Comparison of ENCODE assay signal across 7 cellular contexts in genomic region chr2:69439480-69439879, GRCh38. TPM values are rescaled to one million over a fixed set of nuclear protein-coding genes. Genes with fewer than 3 reads are reported as not detected.
DNase-seq lines count a peak whose midpoint lies in the region; ATAC-seq and TF ChIP-seq lines count a peak whose summit lies in the region.
"Not testable (repeated sequence)": the region's sequence is repeated elsewhere in the genome, so short reads cannot be mapped to it uniquely, and the experiment has no call there.

No MANE protein-coding gene starts in this region.

- not testable (repeated sequence) for H3K4me2 ChIP-seq in Karpas-422 (ENCODE audit: low read depth, low read length, poor library complexity, severe bottlenecking); mesendoderm (ENCODE audit: low read length)

- H2AK5ac ChIP-seq in mesendoderm (ENCODE audit: low read length), result not testable (repeated sequence)

- no CpG with 5 or more reads among the region's 2 CpGs for WGBS in mesendoderm (ENCODE audit: extremely low coverage, insufficient coverage, low lambda C conversion rate)

- CTCF ChIA-PET in CD8-positive, alpha-beta T cell (lab: Charles Lee), result not testable (repeated sequence)

- H3K27ac Mint-ChIP-seq in CD8-positive, alpha-beta T cell, result peak overlapping the region; percentile 39
- H3K27ac Mint-ChIP-seq in activated T-cell treated with anti-CD3 and anti-CD28 coated beads, Interleukin-2, amount 50 U/mL, for 24 hours, result peak overlapping the region; percentile 2
- peak overlapping the region; percentile 94 for H3K27ac Mint-ChIP-seq in central memory CD8-positive, alpha-beta T cell (ENCODE audit: low read depth)
- H3K27ac Mint-ChIP-seq in nephron, result peak overlapping the region; percentile 47 to 69 (median 57)

- not testable (repeated sequence) for H4K20me1 ChIP-seq in Karpas-422 (ENCODE audit: insufficient read depth, low read depth, low read length)

- not testable (repeated sequence) for H3K56ac ChIP-seq in mesendoderm (ENCODE audit: low read length)

- not testable (repeated sequence) for H3K23ac ChIP-seq in mesendoderm (ENCODE audit: low read length)

- not testable (repeated sequence) for H3K27me3 ChIP-seq in CD8-positive, alpha-beta T cell (ENCODE audit: insufficient read depth, low read length); Karpas-422 (ENCODE audit: low read length); mesendoderm (ENCODE audit: insufficient read depth, low read length, poor library complexity)

- H2AFZ ChIP-seq in Karpas-422 (ENCODE audit: low read length), result not testable (repeated sequence)

- DNase-seq in CD8-positive, alpha-beta T cell; activated T-cell treated with anti-CD3 and anti-CD28 coated beads, Interleukin-2, amount 50 U/mL, for 24 hours; central memory CD8-positive, alpha-beta T cell (ENCODE audit: low spot score in 2 of 2): not testable (repeated sequence)
- DNase-seq in Karpas-422 (peak; percentile 51), mesendoderm (peak; percentile 35)

- H3K4me3 ChIP-seq in CD8-positive, alpha-beta T cell (ENCODE audit: low read depth, low read length); Karpas-422 (ENCODE audit: low read length); mesendoderm (ENCODE audit: low read length): not testable (repeated sequence)

- not testable (repeated sequence) for H2BK15ac ChIP-seq in mesendoderm (replicated peaks; ENCODE audit: low read depth)

- H3K9ac ChIP-seq in Karpas-422 (ENCODE audit: low read length); mesendoderm (ENCODE audit: low read length): not testable (repeated sequence)

- not testable (repeated sequence) for H3K18ac ChIP-seq in mesendoderm (ENCODE audit: low read length)

- H2BK120ac ChIP-seq in mesendoderm (ENCODE audit: low read depth, low read length), result not testable (repeated sequence)

- H3K4me1 ChIP-seq in CD8-positive, alpha-beta T cell (ENCODE audit: insufficient read depth, low read length), result peaks cover 23% of the 10 kb centered on the region
- peaks cover 26% of the 10 kb centered on the region for H3K4me1 ChIP-seq in Karpas-422 (ENCODE audit: low read length)
- not testable (repeated sequence) for H3K4me1 ChIP-seq in mesendoderm (ENCODE audit: control insufficient read depth, low read depth, low read length)

- peaks cover 38% of the 10 kb centered on the region for H3K4me1 Mint-ChIP-seq in CD8-positive, alpha-beta T cell (ENCODE audit: low read depth)
- H3K4me1 Mint-ChIP-seq in activated T-cell treated with anti-CD3 and anti-CD28 coated beads, Interleukin-2, amount 50 U/mL, for 24 hours (ENCODE audit: low read depth), result peaks cover 33% of the 10 kb centered on the region
- peaks cover 29% of the 10 kb centered on the region for H3K4me1 Mint-ChIP-seq in central memory CD8-positive, alpha-beta T cell
- H3K4me1 Mint-ChIP-seq in nephron, result peaks cover 23% of the 10 kb centered on the region

- H4K5ac ChIP-seq in mesendoderm (ENCODE audit: low read length), result not testable (repeated sequence)

- H3K27ac ChIP-seq in CD8-positive, alpha-beta T cell (ENCODE audit: low read depth, low read length); Karpas-422 (ENCODE audit: low read length); mesendoderm (ENCODE audit: low read depth, low read length): not testable (repeated sequence)
- peak overlapping the region; percentile 99 for H3K27ac ChIP-seq in VCaP

- POLR2A ChIA-PET in CD8-positive, alpha-beta T cell (lab: Charles Lee), result interaction anchor here (0.7 kb wide), 1 partner anchor 10 kb away, joined by 3 read pairs; no protein-coding TSS in a partner anchor

- H3K9me3 ChIP-seq in CD8-positive, alpha-beta T cell (ENCODE audit: low read length); Karpas-422 (ENCODE audit: low read length): not testable (repeated sequence)

- H3K4ac ChIP-seq in mesendoderm (ENCODE audit: low read depth, low read length), result not testable (repeated sequence)

- H3K27me3 Mint-ChIP-seq in CD8-positive, alpha-beta T cell (ENCODE audit: low read depth); activated T-cell treated with anti-CD3 and anti-CD28 coated beads, Interleukin-2, amount 50 U/mL, for 24 hours; central memory CD8-positive, alpha-beta T cell; nephron (ENCODE audit: low read depth): not testable (repeated sequence)

- ATAC-seq in CD8-positive, alpha-beta T cell; central memory CD8-positive, alpha-beta T cell (replicated peaks; ENCODE audit: extremely low read depth, poor library complexity, severe bottlenecking): not testable (repeated sequence)

- H3K4me3 Mint-ChIP-seq in CD8-positive, alpha-beta T cell; activated T-cell treated with anti-CD3 and anti-CD28 coated beads, Interleukin-2, amount 50 U/mL, for 24 hours; central memory CD8-positive, alpha-beta T cell: not testable (repeated sequence)
- peak overlapping the region in 2 of 3 experiments; percentile 39 to 72 for H3K4me3 Mint-ChIP-seq in nephron

- not testable (repeated sequence) for H3K36me3 Mint-ChIP-seq in CD8-positive, alpha-beta T cell; central memory CD8-positive, alpha-beta T cell (ENCODE audit: insufficient read depth); nephron (ENCODE audit: low read depth)
- H3K36me3 Mint-ChIP-seq in activated T-cell treated with anti-CD3 and anti-CD28 coated beads, Interleukin-2, amount 50 U/mL, for 24 hours (ENCODE audit: low read depth), result peaks cover 19% of the 10 kb centered on the region

- TF ChIP-seq CTCF in CD8-positive, alpha-beta T cell (IDR thresholded peaks at IDR 0.05); VCaP (conservative IDR thresholded peaks at IDR 0.05); nephron (IDR thresholded peaks at IDR 0.05; ENCODE audit: unreplicated experiment in 3 of 3): not testable (repeated sequence)

- not testable (repeated sequence) for H3K9me2 ChIP-seq in Karpas-422 (replicated peaks; ENCODE audit: insufficient read depth, low read length)

- not testable (repeated sequence) for H2BK5ac ChIP-seq in mesendoderm (ENCODE audit: low read length)

- not testable (repeated sequence) for H4K8ac ChIP-seq in mesendoderm (ENCODE audit: low read depth, low read length)

- not testable (repeated sequence) for H3K36me3 ChIP-seq in CD8-positive, alpha-beta T cell (ENCODE audit: insufficient read depth, low read length); Karpas-422 (ENCODE audit: insufficient read depth, low read length); mesendoderm (ENCODE audit: control insufficient read depth, insufficient read depth, low read length)

- intact Hi-C loops in CD8-positive, alpha-beta T cell (cut with DNase I, micrococcal nuclease), result not testable (repeated sequence)

- H3K79me2 ChIP-seq in Karpas-422 (ENCODE audit: low read length), result peaks cover 27% of the 10 kb centered on the region
- H3K79me2 ChIP-seq in mesendoderm (ENCODE audit: control insufficient read depth, insufficient read depth, low read length), result not testable (repeated sequence)

- not testable (repeated sequence) for H3K9me3 Mint-ChIP-seq in CD8-positive, alpha-beta T cell; central memory CD8-positive, alpha-beta T cell; nephron
- peaks cover 11% of the 10 kb centered on the region for H3K9me3 Mint-ChIP-seq in activated T-cell treated with anti-CD3 and anti-CD28 coated beads, Interleukin-2, amount 50 U/mL, for 24 hours

- not testable (repeated sequence) for H3K79me1 ChIP-seq in mesendoderm (ENCODE audit: low read length)

RNA-seq across cellular contexts. Expression of gene NFU1, which starts 2.2 kb away (rescaled TPM):
- total RNA-seq in CD8-positive, alpha-beta T cell, result 10 to 100 TPM; 28.4 to 33.8 TPM
- 42.8 and 51.3 TPM in 2 replicates for total RNA-seq in Karpas-422 (2014; rRNA removed; shearing (Covaris generic); ENCODE audit: low replicate concordance)
- polyA plus RNA-seq in mesendoderm (2013, experiment 1 of 2), result 96.6 TPM
- 97.0 TPM for polyA plus RNA-seq in mesendoderm (2013, experiment 2 of 2)

RNA-seq across cellular contexts. Expression of gene GFPT1, which starts 52.5 kb away (rescaled TPM):
- 10 to 100 TPM; 26.5 to 30.9 TPM for total RNA-seq in CD8-positive, alpha-beta T cell
- total RNA-seq in Karpas-422 (2014; rRNA removed; shearing (Covaris generic); ENCODE audit: low replicate concordance), result 15.2 and 24.4 TPM in 2 replicates
- 38.1 TPM for polyA plus RNA-seq in mesendoderm (2013, experiment 1 of 2)
- 36.3 TPM for polyA plus RNA-seq in mesendoderm (2013, experiment 2 of 2)

Comparison
In these comparisons a context has a peak if more than half of its experiments do, and no peak if none do; other contexts are left out.
1. H3K27ac Mint-ChIP-seq: peak in every context shown above with its lines; median percentile 94 in central memory CD8-positive, alpha-beta T cell; 57 in nephron; 39 in CD8-positive, alpha-beta T cell; 2 in activated T-cell treated with anti-CD3 and anti-CD28 coated beads, Interleukin-2, amount 50 U/mL, for 24 hours.